1 cellular context compared by ENCODE assay signal in the genomic region with DNA sequence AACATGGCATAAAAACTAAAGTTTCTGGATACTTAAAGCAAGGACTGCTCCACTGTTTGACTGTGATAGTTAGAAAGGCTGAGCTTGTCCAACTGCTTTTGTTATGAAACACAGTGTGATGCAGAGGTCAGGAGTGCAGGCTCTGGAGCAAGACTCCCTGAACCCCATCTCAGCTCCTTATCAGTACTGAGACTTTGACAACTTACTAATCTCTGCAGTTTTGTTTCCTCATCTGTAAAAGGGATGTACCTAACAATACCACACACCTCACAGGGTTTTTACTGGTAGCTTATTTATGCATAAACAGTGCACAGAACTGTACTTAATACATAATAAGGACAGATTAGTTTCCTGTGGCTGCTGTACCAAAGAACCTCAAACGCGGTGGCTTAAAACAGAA.
TF ChIP-seq lines count a peak whose summit lies in the region.

No MANE protein-coding gene starts in this region.

TF ChIP-seq in GM23338, 12 proteins besides CTCF, POLR2A, EP300 and RAD21 (continued from another document):
- TF ChIP-seq ZNF462 (CRISPR knock-in tag; IDR thresholded peaks at IDR 0.05) (no peak), ZNF331 (CRISPR knock-in tag; IDR thresholded peaks at IDR 0.05; ENCODE audit: low read depth) (no peak), STAT1 (IDR thresholded peaks at IDR 0.05; ENCODE audit: unreplicated experiment) (no peak)
